In genomic region chr6:52400316-52401041, GRCh38 we compare ENCODE assay signal across 2 cellular contexts.
TF ChIP-seq lines count a peak whose summit lies in the region.

No MANE protein-coding gene starts in this region.

TF ChIP-seq in WTC11, 78 proteins besides CTCF, POLR2A, EP300 and RAD21 (continued from another document):
- TF ChIP-seq PRRX2 (CRISPR knock-in tag; IDR thresholded peaks at IDR 0.05) (no peak), ATF1 (CRISPR knock-in tag; IDR thresholded peaks at IDR 0.05) (no peak), ATF6 (CRISPR knock-in tag; IDR thresholded peaks at IDR 0.05) (no peak), TP53 (CRISPR knock-in tag; IDR thresholded peaks at IDR 0.05) (no peak)
- TF ChIP-seq, protein P1, sequence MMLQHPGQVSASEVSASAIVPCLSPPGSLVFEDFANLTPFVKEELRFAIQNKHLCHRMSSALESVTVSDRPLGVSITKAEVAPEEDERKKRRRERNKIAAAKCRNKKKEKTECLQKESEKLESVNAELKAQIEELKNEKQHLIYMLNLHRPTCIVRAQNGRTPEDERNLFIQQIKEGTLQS (CRISPR knock-in tag; conservative IDR thresholded peaks at IDR 0.05): no peak

TF ChIP-seq in endothelial cell of umbilical vein, 7 proteins besides CTCF, POLR2A, EP300 and RAD21 (continued from another document):
- TF ChIP-seq FOS (IDR thresholded peaks at IDR 0.05; ENCODE audit: borderline replicate concordance, insufficient read depth, low read length) (no peak), EZH2 (IDR thresholded peaks at IDR 0.05; ENCODE audit: borderline replicate concordance, low read depth, low read length, severe bottlenecking) (no peak), MYC (IDR thresholded peaks at IDR 0.05; ENCODE audit: low read depth, low read length) (no peak), GATA2 (IDR thresholded peaks at IDR 0.05; ENCODE audit: insufficient read depth, insufficient read length, low read depth, low read length) (no peak), POLR2AphosphoS5 (IDR thresholded peaks at IDR 0.05; ENCODE audit: insufficient read depth, low read depth, low read length) (no peak)
- TF ChIP-seq, protein P2, sequence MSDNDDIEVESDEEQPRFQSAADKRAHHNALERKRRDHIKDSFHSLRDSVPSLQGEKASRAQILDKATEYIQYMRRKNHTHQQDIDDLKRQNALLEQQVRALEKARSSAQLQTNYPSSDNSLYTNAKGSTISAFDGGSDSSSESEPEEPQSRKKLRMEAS (IDR thresholded peaks at IDR 0.05; ENCODE audit: insufficient read depth, insufficient read length): no peak
